1 cellular context compared by ENCODE assay signal in the genomic region with DNA sequence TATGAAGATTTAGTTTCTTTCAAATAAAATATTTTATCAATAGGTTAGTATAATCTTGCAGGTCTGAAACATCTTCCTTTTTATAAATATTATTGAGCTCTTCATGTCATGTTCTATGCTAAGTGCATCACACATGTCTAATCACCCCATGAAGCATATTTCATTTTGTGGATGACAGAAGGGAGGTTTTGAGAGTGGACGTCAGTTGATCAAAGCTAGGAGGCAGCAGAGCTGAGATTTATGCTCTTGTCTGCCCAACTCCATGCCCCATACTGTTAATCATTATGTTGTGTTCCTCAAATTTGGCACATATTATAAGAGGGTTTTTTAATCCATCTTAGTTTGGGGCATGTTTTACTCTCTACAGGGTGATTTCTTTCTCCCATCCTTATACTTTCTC.
TF ChIP-seq lines count a peak whose summit lies in the region.

No MANE protein-coding gene starts in this region.

TF ChIP-seq in GM23338, 12 proteins besides CTCF, POLR2A, EP300 and RAD21 (continued from another document):
- TF ChIP-seq POLR2AphosphoS5 (IDR thresholded peaks at IDR 0.05; ENCODE audit: low read depth), result no peak
- no peak for TF ChIP-seq JUNB (IDR thresholded peaks at IDR 0.05; ENCODE audit: unreplicated experiment)
- TF ChIP-seq CREB1 (CRISPR knock-in tag; IDR thresholded peaks at IDR 0.05; ENCODE audit: low read depth), result no peak
- TF ChIP-seq, protein P1, sequence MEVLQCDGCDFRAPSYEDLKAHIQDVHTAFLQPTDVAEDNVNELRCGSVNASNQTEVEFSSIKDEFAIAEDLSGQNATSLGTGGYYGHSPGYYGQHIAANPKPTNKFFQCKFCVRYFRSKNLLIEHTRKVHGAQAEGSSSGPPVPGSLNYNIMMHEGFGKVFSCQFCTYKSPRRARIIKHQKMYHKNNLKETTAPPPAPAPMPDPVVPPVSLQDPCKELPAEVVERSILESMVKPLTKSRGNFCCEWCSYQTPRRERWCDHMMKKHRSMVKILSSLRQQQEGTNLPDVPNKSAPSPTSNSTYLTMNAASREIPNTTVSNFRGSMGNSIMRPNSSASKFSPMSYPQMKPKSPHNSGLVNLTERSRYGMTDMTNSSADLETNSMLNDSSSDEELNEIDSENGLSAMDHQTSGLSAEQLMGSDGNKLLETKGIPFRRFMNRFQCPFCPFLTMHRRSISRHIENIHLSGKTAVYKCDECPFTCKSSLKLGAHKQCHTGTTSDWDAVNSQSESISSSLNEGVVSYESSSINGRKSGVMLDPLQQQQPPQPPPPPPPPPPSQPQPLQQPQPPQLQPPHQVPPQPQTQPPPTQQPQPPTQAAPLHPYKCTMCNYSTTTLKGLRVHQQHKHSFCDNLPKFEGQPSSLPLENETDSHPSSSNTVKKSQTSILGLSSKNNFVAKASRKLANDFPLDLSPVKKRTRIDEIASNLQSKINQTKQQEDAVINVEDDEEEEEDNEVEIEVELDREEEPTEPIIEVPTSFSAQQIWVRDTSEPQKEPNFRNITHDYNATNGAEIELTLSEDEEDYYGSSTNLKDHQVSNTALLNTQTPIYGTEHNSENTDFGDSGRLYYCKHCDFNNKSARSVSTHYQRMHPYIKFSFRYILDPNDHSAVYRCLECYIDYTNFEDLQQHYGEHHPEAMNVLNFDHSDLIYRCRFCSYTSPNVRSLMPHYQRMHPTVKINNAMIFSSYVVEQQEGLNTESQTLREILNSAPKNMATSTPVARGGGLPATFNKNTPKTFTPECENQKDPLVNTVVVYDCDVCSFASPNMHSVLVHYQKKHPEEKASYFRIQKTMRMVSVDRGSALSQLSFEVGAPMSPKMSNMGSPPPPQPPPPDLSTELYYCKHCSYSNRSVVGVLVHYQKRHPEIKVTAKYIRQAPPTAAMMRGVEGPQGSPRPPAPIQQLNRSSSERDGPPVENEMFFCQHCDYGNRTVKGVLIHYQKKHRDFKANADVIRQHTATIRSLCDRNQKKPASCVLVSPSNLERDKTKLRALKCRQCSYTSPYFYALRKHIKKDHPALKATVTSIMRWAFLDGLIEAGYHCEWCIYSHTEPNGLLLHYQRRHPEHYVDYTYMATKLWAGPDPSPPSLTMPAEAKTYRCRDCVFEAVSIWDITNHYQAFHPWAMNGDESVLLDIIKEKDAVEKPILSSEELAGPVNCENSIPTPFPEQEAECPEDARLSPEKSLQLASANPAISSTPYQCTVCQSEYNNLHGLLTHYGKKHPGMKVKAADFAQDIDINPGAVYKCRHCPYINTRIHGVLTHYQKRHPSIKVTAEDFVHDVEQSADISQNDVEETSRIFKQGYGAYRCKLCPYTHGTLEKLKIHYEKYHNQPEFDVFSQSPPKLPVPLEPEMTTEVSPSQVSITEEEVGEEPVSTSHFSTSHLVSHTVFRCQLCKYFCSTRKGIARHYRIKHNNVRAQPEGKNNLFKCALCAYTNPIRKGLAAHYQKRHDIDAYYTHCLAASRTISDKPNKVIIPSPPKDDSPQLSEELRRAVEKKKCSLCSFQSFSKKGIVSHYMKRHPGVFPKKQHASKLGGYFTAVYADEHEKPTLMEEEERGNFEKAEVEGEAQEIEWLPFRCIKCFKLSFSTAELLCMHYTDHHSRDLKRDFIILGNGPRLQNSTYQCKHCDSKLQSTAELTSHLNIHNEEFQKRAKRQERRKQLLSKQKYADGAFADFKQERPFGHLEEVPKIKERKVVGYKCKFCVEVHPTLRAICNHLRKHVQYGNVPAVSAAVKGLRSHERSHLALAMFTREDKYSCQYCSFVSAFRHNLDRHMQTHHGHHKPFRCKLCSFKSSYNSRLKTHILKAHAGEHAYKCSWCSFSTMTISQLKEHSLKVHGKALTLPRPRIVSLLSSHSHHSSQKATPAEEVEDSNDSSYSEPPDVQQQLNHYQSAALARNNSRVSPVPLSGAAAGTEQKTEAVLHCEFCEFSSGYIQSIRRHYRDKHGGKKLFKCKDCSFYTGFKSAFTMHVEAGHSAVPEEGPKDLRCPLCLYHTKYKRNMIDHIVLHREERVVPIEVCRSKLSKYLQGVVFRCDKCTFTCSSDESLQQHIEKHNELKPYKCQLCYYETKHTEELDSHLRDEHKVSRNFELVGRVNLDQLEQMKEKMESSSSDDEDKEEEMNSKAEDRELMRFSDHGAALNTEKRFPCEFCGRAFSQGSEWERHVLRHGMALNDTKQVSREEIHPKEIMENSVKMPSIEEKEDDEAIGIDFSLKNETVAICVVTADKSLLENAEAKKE (CRISPR knock-in tag; IDR thresholded peaks at IDR 0.05), result no peak
- no peak for TF ChIP-seq NANOG (IDR thresholded peaks at IDR 0.05; ENCODE audit: borderline replicate concordance)
- TF ChIP-seq ZNF331 (CRISPR knock-in tag; IDR thresholded peaks at IDR 0.05; ENCODE audit: low read depth), result no peak
